In genomic region chr9:16100596-16101091, GRCh38 we compare ENCODE assay signal across 12 cellular contexts.
DNase-seq lines count a peak whose midpoint lies in the region; ATAC-seq and TF ChIP-seq lines count a peak whose summit lies in the region.
"Had no signal": no experiment of that assay in that cellular context is flagged by ENCODE, and none has a peak within 500 bp of the region (broad histone marks: within the 10 kb centered on the region; RNA-seq: fewer than 3 reads in every experiment).

No MANE protein-coding gene starts in this region.

- DNase-seq in cardiac fibroblast (ENCODE audit: low read depth in 2 of 2) (peak; percentile 64 to 93), left ventricle myocardium inferior (peak; percentile 72), neural crest cell (ENCODE audit: low read depth, low spot score) (peak; percentile 45), vagina (ENCODE audit: extremely low spot score in 2 of 2) (peak in 1 of 2 donors; percentile 92), NCI-H146 (lab: John Stamatoyannopoulos, UW) (no peak), glomerular visceral epithelial cell (ENCODE audit: extremely low spot score) (no peak)
- DNase-seq in activated T-cell treated with anti-CD3 and anti-CD28 coated beads, Interleukin-2, amount 50 U/mL, for 72 hours = no peak
- DNase-seq: activated B cell treated with CpG ODN at 0.5 μM for 24 hours; activated naive CD4-positive, alpha-beta T cell treated with anti-CD3 and anti-CD28 coated beads, Interleukin-2, amount 50 U/mL, for 16 hours; DMS153; NCI-H1092 treated with DMSO at 0.1 percent for 48 hours had no signal

- no peak for ATAC-seq in activated T-cell treated with anti-CD3 and anti-CD28 coated beads, Interleukin-2, amount 50 U/mL, for 72 hours (replicated peaks in 1 of 2)
- ATAC-seq: natural killer cell treated with Interleukin-12 subunit alpha and Interleukin-12 subunit beta and Interleukin-15 and Interleukin-18, amount 100 ng/mL, for 72 hours had no signal

- no peaks in the 10 kb centered on the region for H3K9me3 Mint-ChIP-seq in neural crest cell
- H3K9me3 Mint-ChIP-seq in activated T-cell treated with anti-CD3 and anti-CD28 coated beads, Interleukin-2, amount 50 U/mL, for 72 hours = no peaks in the 10 kb centered on the region
- H3K9me3 Mint-ChIP-seq: activated B cell treated with CpG ODN at 0.5 μM for 24 hours; natural killer cell treated with Interleukin-12 subunit alpha and Interleukin-12 subunit beta and Interleukin-15 and Interleukin-18, amount 100 ng/mL, for 72 hours had no signal

- H3K4me1 ChIP-seq in left ventricle myocardium inferior (peaks cover 19% of the 10 kb centered on the region), vagina (peaks cover 42% of the 10 kb centered on the region)

- H3K36me3 Mint-ChIP-seq in neural crest cell (ENCODE audit: low read depth) = no peaks in the 10 kb centered on the region
- H3K36me3 Mint-ChIP-seq in activated T-cell treated with anti-CD3 and anti-CD28 coated beads, Interleukin-2, amount 50 U/mL, for 72 hours (ENCODE audit: insufficient read depth in 2 of 2) = no peaks in the 10 kb centered on the region

- H3K27ac Mint-ChIP-seq in neural crest cell (ENCODE audit: unreplicated experiment) = peak overlapping the region; percentile 94
- H3K27ac Mint-ChIP-seq in activated T-cell treated with anti-CD3 and anti-CD28 coated beads, Interleukin-2, amount 50 U/mL, for 72 hours = no peak overlapping the region
- H3K27ac Mint-ChIP-seq: activated B cell treated with CpG ODN at 0.5 μM for 24 hours; natural killer cell treated with Interleukin-12 subunit alpha and Interleukin-12 subunit beta and Interleukin-15 and Interleukin-18, amount 100 ng/mL, for 72 hours had no signal

- H3K27me3 ChIP-seq in left ventricle myocardium inferior (ENCODE audit: low read depth) = peaks cover 9% of the 10 kb centered on the region
- H3K27me3 ChIP-seq in vagina = no peaks in the 10 kb centered on the region

- H3K9me3 ChIP-seq in left ventricle myocardium inferior (replicated peaks) = no peaks in the 10 kb centered on the region
- H3K9me3 ChIP-seq in vagina = no peaks in the 10 kb centered on the region

- H3K4me3 Mint-ChIP-seq in neural crest cell = peak overlapping the region; percentile 61
- no peak overlapping the region for H3K4me3 Mint-ChIP-seq in activated T-cell treated with anti-CD3 and anti-CD28 coated beads, Interleukin-2, amount 50 U/mL, for 72 hours
- H3K4me3 Mint-ChIP-seq: activated B cell treated with CpG ODN at 0.5 μM for 24 hours; natural killer cell treated with Interleukin-12 subunit alpha and Interleukin-12 subunit beta and Interleukin-15 and Interleukin-18, amount 100 ng/mL, for 72 hours had no signal

- TF ChIP-seq CTCF in cardiac fibroblast (IDR thresholded peaks at IDR 0.05; ENCODE audit: low read depth, low read length) (no peak), left ventricle myocardium inferior (IDR thresholded peaks at IDR 0.05; ENCODE audit: borderline replicate concordance) (no peak), neural crest cell (conservative IDR thresholded peaks at IDR 0.05) (no peak), vagina (IDR thresholded peaks at IDR 0.05) (no peak)

- H3K27ac ChIP-seq in left ventricle myocardium inferior (replicated peaks) (peak overlapping the region; percentile 74), vagina (peak overlapping the region; percentile 57)

- intact Hi-C loops in left ventricle myocardium inferior (cut with micrococcal nuclease) = no loop called here
- intact Hi-C loops in vagina (cut with DNase I) = no loop called here

- no peaks in the 10 kb centered on the region for H3K36me3 ChIP-seq in left ventricle myocardium inferior
- no peaks in the 10 kb centered on the region for H3K36me3 ChIP-seq in vagina

- H3K4me1 Mint-ChIP-seq in neural crest cell = peaks cover 73% of the 10 kb centered on the region
- H3K4me1 Mint-ChIP-seq in activated T-cell treated with anti-CD3 and anti-CD28 coated beads, Interleukin-2, amount 50 U/mL, for 72 hours (ENCODE audit: low read depth) = no peaks in the 10 kb centered on the region
- H3K4me1 Mint-ChIP-seq: activated B cell treated with CpG ODN at 0.5 μM for 24 hours had no signal

- no peak for TF ChIP-seq POLR2A in vagina (IDR thresholded peaks at IDR 0.05)

- no peaks in the 10 kb centered on the region for H3K27me3 Mint-ChIP-seq in neural crest cell (ENCODE audit: low read depth)
- no peaks in the 10 kb centered on the region for H3K27me3 Mint-ChIP-seq in activated T-cell treated with anti-CD3 and anti-CD28 coated beads, Interleukin-2, amount 50 U/mL, for 72 hours (ENCODE audit: low read depth)
- H3K27me3 Mint-ChIP-seq: activated B cell treated with CpG ODN at 0.5 μM for 24 hours had no signal

- H3K4me3 ChIP-seq in cardiac fibroblast (replicated peaks in 1 of 2; ENCODE audit: low read depth in 2 of 2, low read length in 2 of 2) (no peak overlapping the region), left ventricle myocardium inferior (no peak overlapping the region), vagina (no peak overlapping the region)

Comparison
In these comparisons a context has a peak if more than half of its experiments do, and no peak if none do; other contexts are left out.
1. DNase-seq: peak in cardiac fibroblast (2 of 2), left ventricle myocardium inferior (single experiment) and neural crest cell (single experiment); none in NCI-H146 (single experiment), glomerular visceral epithelial cell (single experiment) and activated T-cell treated with anti-CD3 and anti-CD28 coated beads, Interleukin-2, amount 50 U/mL, for 72 hours (0 of 2).